Comparison of ENCODE assay signal across 8 cellular contexts in the genomic region with DNA sequence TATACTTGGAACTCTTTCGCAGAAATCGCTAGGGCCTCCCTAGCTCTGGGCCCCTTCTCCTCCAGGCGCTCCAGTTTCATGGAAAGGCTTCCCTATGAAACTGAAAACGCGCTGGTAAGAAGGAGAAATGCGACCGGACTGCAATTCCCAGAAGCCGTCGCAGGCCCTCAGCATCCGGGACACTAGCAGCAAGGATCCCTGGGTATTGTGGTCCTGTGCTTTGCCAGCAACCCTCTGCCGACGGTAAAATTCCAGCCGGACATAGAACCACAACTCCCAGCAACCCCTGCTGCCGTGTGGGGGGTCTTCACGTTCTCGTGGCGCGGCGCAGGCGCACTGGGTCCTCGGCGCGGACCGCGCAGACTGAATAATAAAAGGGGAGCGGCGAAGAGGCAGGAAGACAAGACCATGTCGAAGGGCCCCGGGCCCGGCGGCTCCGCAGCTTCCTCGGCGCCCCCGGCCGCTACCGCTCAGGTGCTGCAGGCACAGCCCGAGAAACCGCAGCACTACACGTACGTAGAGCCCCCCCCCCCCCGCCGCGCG. TPM values are rescaled to one million over a fixed set of nuclear protein-coding genes. Genes with fewer than 3 reads are reported as not detected.
A peak's percentile ranks its signal among the peaks of the same experiment; 100 is the strongest.
DNase-seq lines count a peak whose midpoint lies in the region; ATAC-seq, FAIRE-seq and TF ChIP-seq lines count a peak whose summit lies in the region.

A gene with protein sequence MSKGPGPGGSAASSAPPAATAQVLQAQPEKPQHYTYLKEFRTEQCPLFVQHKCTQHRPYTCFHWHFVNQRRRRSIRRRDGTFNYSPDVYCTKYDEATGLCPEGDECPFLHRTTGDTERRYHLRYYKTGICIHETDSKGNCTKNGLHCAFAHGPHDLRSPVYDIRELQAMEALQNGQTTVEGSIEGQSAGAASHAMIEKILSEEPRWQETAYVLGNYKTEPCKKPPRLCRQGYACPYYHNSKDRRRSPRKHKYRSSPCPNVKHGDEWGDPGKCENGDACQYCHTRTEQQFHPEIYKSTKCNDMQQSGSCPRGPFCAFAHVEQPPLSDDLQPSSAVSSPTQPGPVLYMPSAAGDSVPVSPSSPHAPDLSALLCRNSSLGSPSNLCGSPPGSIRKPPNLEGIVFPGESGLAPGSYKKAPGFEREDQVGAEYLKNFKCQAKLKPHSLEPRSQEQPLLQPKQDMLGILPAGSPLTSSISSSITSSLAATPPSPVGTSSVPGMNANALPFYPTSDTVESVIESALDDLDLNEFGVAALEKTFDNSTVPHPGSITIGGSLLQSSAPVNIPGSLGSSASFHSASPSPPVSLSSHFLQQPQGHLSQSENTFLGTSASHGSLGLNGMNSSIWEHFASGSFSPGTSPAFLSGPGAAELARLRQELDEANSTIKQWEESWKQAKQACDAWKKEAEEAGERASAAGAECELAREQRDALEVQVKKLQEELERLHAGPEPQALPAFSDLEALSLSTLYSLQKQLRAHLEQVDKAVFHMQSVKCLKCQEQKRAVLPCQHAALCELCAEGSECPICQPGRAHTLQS (plus strand): TSS at position 334 of the 543 bp plus-strand sequence. CDS start 75 bp downstream, at position 409.

- TF ChIP-seq POLR2A in gastrocnemius medialis (IDR thresholded peaks at IDR 0.05), result peak; percentile 56 to 67

- H3K27ac Mint-ChIP-seq in MCF 10A (ENCODE audit: low read depth, unreplicated experiment), result peak within 1 kb of the TSS; percentile 96

- POLR2A ChIA-PET in MCF 10A (lab: Yijun Ruan, JAX), result interaction anchor here (0.6 to 6.0 kb wide), 26 partner anchors 9 to 555 kb away, joined by 3 to 91 read pairs (median 6); a partner anchor contains a TSS

- in situ Hi-C loops in gastrocnemius medialis (cut with MboI; ENCODE audit: low sequenced_read_pairs in 4 of 4), result no loop called here

- peaks cover 19% of the 10 kb centered on the region for H3K4me1 Mint-ChIP-seq in MCF 10A (ENCODE audit: insufficient read depth, unreplicated experiment)

- no TSS peak for BruUV-seq in MCF 10A (replicated peaks; lab: Mats Ljungman, UMichigan)

- H3K27me3 Mint-ChIP-seq in MCF 10A (ENCODE audit: insufficient read depth, unreplicated experiment), result no peaks in the 10 kb centered on the region

- no peaks in the 10 kb centered on the region for H3K36me3 ChIP-seq in gastrocnemius medialis

- H3K4me3 ChIP-seq in iPS-11a (ENCODE audit: low read depth, low read length), result peak within 1 kb of the TSS; percentile 88
- peak within 1 kb of the TSS; percentile 74 to 87 (median 86) for H3K4me3 ChIP-seq in gastrocnemius medialis

- peak within 1 kb of the TSS; percentile 80 for H3K4me3 Mint-ChIP-seq in MCF 10A (ENCODE audit: unreplicated experiment)

- ATAC-seq in GM18870 (IDR thresholded peaks at IDR 0.05; ENCODE audit: unreplicated experiment), result peak; percentile 49
- ATAC-seq in HG03159 (IDR thresholded peaks at IDR 0.05; ENCODE audit: unreplicated experiment), result peak; percentile 62
- peak; percentile 82 to 85 for ATAC-seq in gastrocnemius medialis

- no peaks in the 10 kb centered on the region for H3K9me3 ChIP-seq in gastrocnemius medialis

- H3K27ac ChIP-seq in VCaP (peak within 1 kb of the TSS; percentile 97), gastrocnemius medialis (peak within 1 kb of the TSS; percentile 98 to 100 (median 100))

- TF ChIP-seq CTCF in VCaP (conservative IDR thresholded peaks at IDR 0.05) (no peak), MCF 10A (IDR thresholded peaks at IDR 0.05; ENCODE audit: unreplicated experiment) (no peak), gastrocnemius medialis (IDR thresholded peaks at IDR 0.05 in 4 of 5, conservative IDR thresholded peaks at IDR 0.05 in 1 of 5) (peak in 2 of 5 experiments; percentile 15 to 43)

- CTCF ChIA-PET in MCF 10A (lab: Yijun Ruan, JAX), result interaction anchor here (0.7 to 2.1 kb wide), 6 partner anchors 19 to 213 kb away, joined by 3 to 6 read pairs (median 4); a partner anchor contains a TSS

- H3K36me3 Mint-ChIP-seq in MCF 10A (ENCODE audit: insufficient read depth, unreplicated experiment), result peaks cover 18% of the 10 kb centered on the region

- DNase-seq in NCI-H2227 (lab: John Stamatoyannopoulos, UW; ENCODE audit: unreplicated experiment), result peak; percentile 99
- DNase-seq in MCF 10A (ENCODE audit: unreplicated experiment), result peak; percentile 99
- DNase-seq in gastrocnemius medialis, result peak; percentile 98 to 99

- H3K9me3 Mint-ChIP-seq in MCF 10A (ENCODE audit: unreplicated experiment), result no peaks in the 10 kb centered on the region

- H3K4me1 ChIP-seq in gastrocnemius medialis, result peaks cover 41 to 47% of the 10 kb centered on the region in 2 donors

- intact Hi-C loops in MCF 10A (cut with micrococcal nuclease), result no loop called here
- intact Hi-C loops in gastrocnemius medialis (cut with DNase I; ENCODE audit: low total_unique reads), result loop anchor here (1.0 to 10.0 kb wide), 7 partner anchors 25 to 940 kb away; a partner anchor contains a TSS

- no peaks in the 10 kb centered on the region for H3K27me3 ChIP-seq in gastrocnemius medialis

- peak; percentile 72 for FAIRE-seq in A204.1 (lab: Jason Lieb, UNC)

RNA-seq across cellular contexts. Expression of the gene that starts here (rescaled TPM):
- total RNA-seq in MCF 10A (2022) (12.3 and 16.0 TPM in 2 replicates), gastrocnemius medialis (10 to 100 TPM; 10.4 to 19.2 (median 13.1) TPM)

Comparison
In these comparisons a context has a peak if more than half of its experiments do, and no peak if none do; other contexts are left out.
1. Peak in every context shown above with its lines: DNase-seq, ATAC-seq, H3K4me3 ChIP-seq and H3K27ac ChIP-seq.